8 cellular contexts compared by ENCODE assay signal in the genomic region with DNA sequence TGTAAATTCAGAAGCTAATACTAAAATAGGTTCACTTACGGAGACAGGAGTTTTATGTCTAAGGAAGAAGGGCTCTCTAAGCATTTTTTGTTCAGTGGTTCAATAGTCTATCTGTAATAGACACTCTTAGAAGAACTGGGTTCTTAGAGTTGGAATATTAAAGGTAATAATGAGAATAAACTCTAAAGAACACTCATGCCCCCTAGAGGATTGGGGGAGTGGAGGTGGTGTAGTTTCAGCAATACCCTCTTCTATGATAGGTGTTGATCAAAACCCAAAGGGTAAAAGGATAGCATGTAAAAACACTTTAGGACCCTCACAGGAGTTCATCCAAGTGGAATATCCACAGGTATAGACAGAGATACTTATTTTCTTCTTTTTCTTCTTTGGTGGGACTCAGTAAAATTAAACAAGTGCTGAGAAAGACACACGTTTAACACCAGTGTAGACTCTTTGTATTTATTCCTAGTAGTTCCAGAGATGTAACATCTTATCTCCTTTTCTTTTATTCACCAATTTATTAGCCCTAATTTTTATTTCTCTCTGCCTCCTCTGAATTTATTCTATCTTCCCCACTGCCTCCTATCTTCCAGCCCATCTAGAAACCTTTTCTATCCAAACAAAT.
DNase-seq lines count a peak whose midpoint lies in the region; ATAC-seq, FAIRE-seq and TF ChIP-seq lines count a peak whose summit lies in the region.

No MANE protein-coding gene starts in this region.

- TF ChIP-seq CTCF in parathyroid adenoma (IDR thresholded peaks at IDR 0.05): peak; percentile 53

- ATAC-seq in GM19351 (IDR thresholded peaks at IDR 0.05; ENCODE audit: unreplicated experiment) (peak; percentile 89), HG03045 (IDR thresholded peaks at IDR 0.05; ENCODE audit: unreplicated experiment) (no peak)

- H3K9me3 ChIP-seq in parathyroid adenoma (ENCODE audit: control insufficient read depth, low read length): no peaks in the 10 kb centered on the region

- no peaks in the 10 kb centered on the region for H3K36me3 ChIP-seq in parathyroid adenoma (ENCODE audit: control insufficient read depth, insufficient read depth, low read length)

- no peak overlapping the region for H3K27ac ChIP-seq in parathyroid adenoma

- H3K79me2 ChIP-seq in parathyroid adenoma: no peaks in the 10 kb centered on the region

- H3K27me3 ChIP-seq in parathyroid adenoma (ENCODE audit: control insufficient read depth, insufficient read depth, low read length): no peaks in the 10 kb centered on the region

- no peak overlapping the region for H3K4me2 ChIP-seq in parathyroid adenoma (ENCODE audit: low read length)

- H2AFZ ChIP-seq in parathyroid adenoma: no peak overlapping the region

- H3K4me3 ChIP-seq in parathyroid adenoma (ENCODE audit: low read depth, low read length): no peak overlapping the region

- DNase-seq in DMS114 treated with DMSO at 0.1 percent for 48 hours (lab: John Stamatoyannopoulos, UW; ENCODE audit: unreplicated experiment) (peak; percentile 10), NCI-H1048 (lab: John Stamatoyannopoulos, UW) (peak; percentile 63), fibroblast of peridontal ligament (ENCODE audit: extremely low read depth) (peak; percentile 71), GDM1 (lab: John Stamatoyannopoulos, UW) (no peak)

- H3K9ac ChIP-seq in parathyroid adenoma: no peak overlapping the region

- FAIRE-seq in TTC549 (lab: Jason Lieb, UNC): peak; percentile 78

- no peaks in the 10 kb centered on the region for H3K4me1 ChIP-seq in parathyroid adenoma
